ENCODE assay signal across 12 cellular contexts in the genomic region with DNA sequence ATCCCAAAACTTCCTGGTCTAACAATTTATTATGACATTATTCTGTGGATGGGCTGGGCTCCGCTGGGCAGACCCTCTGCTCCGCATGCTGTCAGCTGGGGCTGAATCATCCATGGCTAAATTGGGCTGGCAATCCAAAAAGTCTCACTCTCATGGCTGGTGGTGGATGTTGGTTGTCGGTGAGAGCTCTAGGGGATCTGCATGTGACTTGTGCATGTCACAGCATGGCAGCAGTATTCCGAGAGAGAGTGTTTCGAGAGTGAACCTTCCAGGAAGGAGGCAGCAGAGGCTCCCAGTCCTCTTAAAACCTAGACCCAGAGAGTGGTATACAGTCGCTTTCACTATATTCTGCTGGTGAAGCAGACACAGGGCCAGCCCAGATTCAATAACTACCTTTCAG. TPM values are rescaled to one million over a fixed set of nuclear protein-coding genes. Genes with fewer than 3 reads are reported as not detected.
"Had no signal": no experiment of that assay in that cellular context is flagged by ENCODE, and none has a peak within 500 bp of the region (broad histone marks: within the 10 kb centered on the region; RNA-seq: fewer than 3 reads in every experiment).

No MANE protein-coding gene starts in this region.

- H3K36me3 ChIP-seq: stomach, thoracic aorta had no signal

- H3K27ac ChIP-seq: coronary artery, thoracic aorta, VCaP had no signal

- H3K9me3 ChIP-seq: stomach, thoracic aorta had no signal

- H3K27me3 ChIP-seq: stomach had no signal

- DNase-seq: activated CD4-positive, alpha-beta memory T cell treated with anti-CD3 and anti-CD28 coated beads, Interleukin-2, amount 10 ng/mL, durations not matched to agents 7 days and 5 days; activated CD4-positive, alpha-beta T cell treated with anti-CD3 and anti-CD28 coated beads for 36 hours; activated naive CD4-positive, alpha-beta T cell; aorta; effector CD8-positive, alpha-beta T cell; stomach; T1000 had no signal

- H3K4me3 ChIP-seq: coronary artery, stomach, thoracic aorta had no signal

- ATAC-seq: activated CD4-positive, alpha-beta T cell treated with anti-CD3 and anti-CD28 coated beads for 36 hours; natural killer cell treated with Interleukin-12 subunit alpha and Interleukin-12 subunit beta and Interleukin-15 and Interleukin-18, amount 100 ng/mL, for 72 hours had no signal

RNA-seq across cellular contexts. Expression of a gene that starts 9.9 kb away (rescaled TPM):
- total RNA-seq: activated CD4-positive, alpha-beta memory T cell treated with anti-CD3 and anti-CD28 coated beads, Interleukin-2, amount 10 ng/mL, durations not matched to agents 7 days and 5 days; activated CD4-positive, alpha-beta T cell treated with anti-CD3 and anti-CD28 coated beads for 36 hours; activated T-helper 1 cell treated with anti-CD3 and anti-CD28 coated beads, Interleukin-12 subunit alpha, Interleukin-12 subunit beta, Interleukin-2, Interleukin-4 antibody, amounts not matched to agents 30 ng/mL and 10 ng/mL and 1 ng/mL, durations not matched to agents 14 hours and 24 hours and 36 hours; natural killer cell treated with Interleukin-12 subunit alpha and Interleukin-12 subunit beta and Interleukin-15 and Interleukin-18, amount 100 ng/mL, for 72 hours had no signal
